Comparison of ENCODE assay signal across 1 cellular context in the genomic region with DNA sequence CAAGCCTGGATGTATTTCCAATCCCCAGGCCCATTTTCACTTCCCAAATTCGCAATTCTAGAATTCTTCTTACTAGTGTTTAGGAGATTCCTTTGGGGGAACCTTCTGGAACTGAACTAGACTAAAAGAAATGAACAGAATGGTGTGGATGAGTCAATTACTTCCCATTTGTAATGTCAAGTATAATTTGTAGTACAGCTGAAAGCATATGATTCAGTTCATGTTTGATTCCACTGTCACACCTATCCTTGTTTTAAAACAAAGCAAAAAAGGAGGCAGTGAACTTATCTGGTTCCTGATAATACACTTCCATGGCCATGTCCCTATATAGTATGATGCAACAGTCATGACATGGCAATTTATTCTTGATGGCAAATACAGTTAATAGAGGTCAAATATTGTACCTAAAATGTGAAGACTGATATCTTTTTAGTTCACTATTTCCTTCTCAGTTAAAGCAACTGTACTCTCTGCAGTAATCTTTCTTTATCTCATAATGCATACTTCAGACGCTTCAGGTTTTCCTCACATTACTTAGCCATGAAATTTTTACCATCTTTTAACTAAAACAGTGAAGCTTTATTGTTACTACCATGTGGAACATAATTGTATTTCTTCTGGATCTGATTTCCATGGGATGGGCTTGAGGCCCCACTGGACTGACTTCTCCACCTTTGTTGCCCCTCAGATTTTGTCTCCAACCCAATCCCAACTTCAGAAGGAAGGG.
TF ChIP-seq lines count a peak whose summit lies in the region.

No MANE protein-coding gene starts in this region.

TF ChIP-seq in K562, 482 proteins besides CTCF, POLR2A, EP300 and RAD21 (continued from another document and continues in another):
- TF ChIP-seq ZBTB40 (IDR thresholded peaks at IDR 0.05), result peak; percentile 53
- no peak for TF ChIP-seq ZBTB40 (CRISPR knock-in tag; IDR thresholded peaks at IDR 0.05)
- peak; percentile 39 for TF ChIP-seq POLR2H (tag; IDR thresholded peaks at IDR 0.05; ENCODE audit: low read depth)
- no peak for TF ChIP-seq TCF7L2 (IDR thresholded peaks at IDR 0.05; ENCODE audit: low read depth, low read length)
- no peak for TF ChIP-seq ZNF140 (CRISPR knock-in tag; IDR thresholded peaks at IDR 0.05)
- peak; percentile 87 for TF ChIP-seq ZSCAN32 (CRISPR knock-in tag; IDR thresholded peaks at IDR 0.05)
- peak; percentile 87 for TF ChIP-seq C11orf30 (IDR thresholded peaks at IDR 0.05; ENCODE audit: low read depth)
- TF ChIP-seq HMG20B (CRISPR knock-in tag; IDR thresholded peaks at IDR 0.05), result no peak
- TF ChIP-seq, protein P1, sequence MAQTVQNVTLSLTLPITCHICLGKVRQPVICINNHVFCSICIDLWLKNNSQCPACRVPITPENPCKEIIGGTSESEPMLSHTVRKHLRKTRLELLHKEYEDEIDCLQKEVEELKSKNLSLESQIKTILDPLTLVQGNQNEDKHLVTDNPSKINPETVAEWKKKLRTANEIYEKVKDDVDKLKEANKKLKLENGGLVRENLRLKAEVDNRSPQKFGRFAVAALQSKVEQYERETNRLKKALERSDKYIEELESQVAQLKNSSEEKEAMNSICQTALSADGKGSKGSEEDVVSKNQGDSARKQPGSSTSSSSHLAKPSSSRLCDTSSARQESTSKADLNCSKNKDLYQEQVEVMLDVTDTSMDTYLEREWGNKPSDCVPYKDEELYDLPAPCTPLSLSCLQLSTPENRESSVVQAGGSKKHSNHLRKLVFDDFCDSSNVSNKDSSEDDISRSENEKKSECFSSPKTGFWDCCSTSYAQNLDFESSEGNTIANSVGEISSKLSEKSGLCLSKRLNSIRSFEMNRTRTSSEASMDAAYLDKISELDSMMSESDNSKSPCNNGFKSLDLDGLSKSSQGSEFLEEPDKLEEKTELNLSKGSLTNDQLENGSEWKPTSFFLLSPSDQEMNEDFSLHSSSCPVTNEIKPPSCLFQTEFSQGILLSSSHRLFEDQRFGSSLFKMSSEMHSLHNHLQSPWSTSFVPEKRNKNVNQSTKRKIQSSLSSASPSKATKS (CRISPR knock-in tag; IDR thresholded peaks at IDR 0.05), result no peak
- no peak for TF ChIP-seq ZNF324 (CRISPR knock-in tag; IDR thresholded peaks at IDR 0.05)
- TF ChIP-seq SMAD2 (IDR thresholded peaks at IDR 0.05; ENCODE audit: low read depth, low read length), result no peak
- TF ChIP-seq, protein P2, sequence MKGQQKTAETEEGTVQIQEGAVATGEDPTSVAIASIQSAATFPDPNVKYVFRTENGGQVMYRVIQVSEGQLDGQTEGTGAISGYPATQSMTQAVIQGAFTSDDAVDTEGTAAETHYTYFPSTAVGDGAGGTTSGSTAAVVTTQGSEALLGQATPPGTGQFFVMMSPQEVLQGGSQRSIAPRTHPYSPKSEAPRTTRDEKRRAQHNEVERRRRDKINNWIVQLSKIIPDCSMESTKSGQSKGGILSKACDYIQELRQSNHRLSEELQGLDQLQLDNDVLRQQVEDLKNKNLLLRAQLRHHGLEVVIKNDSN (CRISPR knock-in tag; IDR thresholded peaks at IDR 0.05), result no peak
- peak; percentile 18; the same call in 1 of the 2 replicates for TF ChIP-seq NCOR1 (IDR thresholded peaks at IDR 0.05)
- TF ChIP-seq ZNF133 (CRISPR knock-in tag; IDR thresholded peaks at IDR 0.05), result no peak
- TF ChIP-seq IRF2 (CRISPR knock-in tag; IDR thresholded peaks at IDR 0.05), result no peak
- TF ChIP-seq DPF2 (IDR thresholded peaks at IDR 0.05), result peak; percentile 72
- TF ChIP-seq EGR1 (conservative IDR thresholded peaks at IDR 0.05), result no peak
- TF ChIP-seq MNT (conservative IDR thresholded peaks at IDR 0.05), result peak; percentile 20 to 33; a peak in 1 of 4 replicates
- TF ChIP-seq, protein P3, sequence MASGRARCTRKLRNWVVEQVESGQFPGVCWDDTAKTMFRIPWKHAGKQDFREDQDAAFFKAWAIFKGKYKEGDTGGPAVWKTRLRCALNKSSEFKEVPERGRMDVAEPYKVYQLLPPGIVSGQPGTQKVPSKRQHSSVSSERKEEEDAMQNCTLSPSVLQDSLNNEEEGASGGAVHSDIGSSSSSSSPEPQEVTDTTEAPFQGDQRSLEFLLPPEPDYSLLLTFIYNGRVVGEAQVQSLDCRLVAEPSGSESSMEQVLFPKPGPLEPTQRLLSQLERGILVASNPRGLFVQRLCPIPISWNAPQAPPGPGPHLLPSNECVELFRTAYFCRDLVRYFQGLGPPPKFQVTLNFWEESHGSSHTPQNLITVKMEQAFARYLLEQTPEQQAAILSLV (tag; IDR thresholded peaks at IDR 0.05), result peak; percentile 93
- TF ChIP-seq, protein P4, sequence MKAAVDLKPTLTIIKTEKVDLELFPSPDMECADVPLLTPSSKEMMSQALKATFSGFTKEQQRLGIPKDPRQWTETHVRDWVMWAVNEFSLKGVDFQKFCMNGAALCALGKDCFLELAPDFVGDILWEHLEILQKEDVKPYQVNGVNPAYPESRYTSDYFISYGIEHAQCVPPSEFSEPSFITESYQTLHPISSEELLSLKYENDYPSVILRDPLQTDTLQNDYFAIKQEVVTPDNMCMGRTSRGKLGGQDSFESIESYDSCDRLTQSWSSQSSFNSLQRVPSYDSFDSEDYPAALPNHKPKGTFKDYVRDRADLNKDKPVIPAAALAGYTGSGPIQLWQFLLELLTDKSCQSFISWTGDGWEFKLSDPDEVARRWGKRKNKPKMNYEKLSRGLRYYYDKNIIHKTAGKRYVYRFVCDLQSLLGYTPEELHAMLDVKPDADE (conservative IDR thresholded peaks at IDR 0.05; ENCODE audit: control insufficient read depth, low read depth, low read length), result no peak
- peak; percentile 85 for TF ChIP-seq JUND (IDR thresholded peaks at IDR 0.05; ENCODE audit: borderline replicate concordance, low read depth, low read length)
- peak; percentile 87 for TF ChIP-seq JUND (tag; IDR thresholded peaks at IDR 0.05; ENCODE audit: borderline replicate concordance, low read depth, low read length)
- 0 out of 2 replicates have a peak, but pooled peaks have one; percentile 51 for TF ChIP-seq CHAMP1 (IDR thresholded peaks at IDR 0.05)
- TF ChIP-seq SRSF1 (IDR thresholded peaks at IDR 0.05; ENCODE audit: low read depth, low read length), result no peak
- TF ChIP-seq SMARCE1 (IDR thresholded peaks at IDR 0.05), result peak; percentile 41
- TF ChIP-seq, protein P5, sequence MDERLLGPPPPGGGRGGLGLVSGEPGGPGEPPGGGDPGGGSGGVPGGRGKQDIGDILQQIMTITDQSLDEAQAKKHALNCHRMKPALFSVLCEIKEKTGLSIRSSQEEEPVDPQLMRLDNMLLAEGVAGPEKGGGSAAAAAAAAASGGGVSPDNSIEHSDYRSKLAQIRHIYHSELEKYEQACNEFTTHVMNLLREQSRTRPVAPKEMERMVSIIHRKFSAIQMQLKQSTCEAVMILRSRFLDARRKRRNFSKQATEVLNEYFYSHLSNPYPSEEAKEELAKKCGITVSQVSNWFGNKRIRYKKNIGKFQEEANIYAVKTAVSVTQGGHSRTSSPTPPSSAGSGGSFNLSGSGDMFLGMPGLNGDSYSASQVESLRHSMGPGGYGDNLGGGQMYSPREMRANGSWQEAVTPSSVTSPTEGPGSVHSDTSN (CRISPR knock-in tag; IDR thresholded peaks at IDR 0.05; ENCODE audit: low read depth), result no peak
- TF ChIP-seq, protein P5 (tag; conservative IDR thresholded peaks at IDR 0.05; ENCODE audit: low read depth), result no peak
- TF ChIP-seq, protein P6, sequence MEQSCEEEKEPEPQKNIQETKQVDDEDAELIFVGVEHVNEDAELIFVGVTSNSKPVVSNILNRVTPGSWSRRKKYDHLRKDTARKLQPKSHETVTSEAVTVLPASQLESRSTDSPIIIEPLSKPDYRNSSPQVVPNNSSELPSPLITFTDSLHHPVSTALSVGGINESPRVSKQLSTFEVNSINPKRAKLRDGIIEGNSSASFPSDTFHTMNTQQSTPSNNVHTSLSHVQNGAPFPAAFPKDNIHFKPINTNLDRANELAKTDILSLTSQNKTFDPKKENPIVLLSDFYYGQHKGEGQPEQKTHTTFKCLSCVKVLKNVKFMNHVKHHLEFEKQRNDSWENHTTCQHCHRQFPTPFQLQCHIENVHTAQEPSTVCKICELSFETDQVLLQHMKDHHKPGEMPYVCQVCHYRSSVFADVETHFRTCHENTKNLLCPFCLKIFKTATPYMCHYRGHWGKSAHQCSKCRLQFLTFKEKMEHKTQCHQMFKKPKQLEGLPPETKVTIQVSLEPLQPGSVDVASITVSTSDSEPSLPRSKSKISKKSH (CRISPR knock-in tag; IDR thresholded peaks at IDR 0.05), result no peak
- TF ChIP-seq HEY1 (CRISPR knock-in tag; IDR thresholded peaks at IDR 0.05; ENCODE audit: borderline replicate concordance), result no peak
